9 cellular contexts compared by ENCODE assay signal in genomic region chr17:61416540-61417363, GRCh38. TPM values are rescaled to one million over a fixed set of nuclear protein-coding genes. Genes with fewer than 3 reads are reported as not detected.
DNase-seq lines count a peak whose midpoint lies in the region; ATAC-seq and TF ChIP-seq lines count a peak whose summit lies in the region.
"Had no signal": no experiment of that assay in that cellular context is flagged by ENCODE, and none has a peak within 500 bp of the region (broad histone marks: within the 10 kb centered on the region; RNA-seq: fewer than 3 reads in every experiment).

No MANE protein-coding gene starts in this region.

- peak overlapping the region; percentile 54 for H3K4me3 Mint-ChIP-seq in WTC11
- H3K4me3 Mint-ChIP-seq: T-helper 1 cell treated with Interleukin-12 subunit alpha and Interleukin-12 subunit beta and Interleukin-4 antibody, amounts not matched to agents 30 μg/mL and 1 μg/mL, for 36 hours had no signal

- POLR2A ChIA-PET in WTC11 (lab: Charles Lee): no interaction called here

- H3K27ac Mint-ChIP-seq in WTC11: no peak overlapping the region
- H3K27ac Mint-ChIP-seq: T-helper 1 cell treated with Interleukin-12 subunit alpha and Interleukin-12 subunit beta and Interleukin-4 antibody, amounts not matched to agents 30 μg/mL and 1 μg/mL, for 36 hours had no signal

- no peaks in the 10 kb centered on the region for H3K36me3 Mint-ChIP-seq in WTC11

- CTCF ChIA-PET in WTC11 (lab: Charles Lee): interaction anchor here (0.7 to 1.3 kb wide), 19 partner anchors 8 to 693 kb away, joined by 3 to 8 read pairs (median 4); no protein-coding TSS in a partner anchor

- H3K27me3 Mint-ChIP-seq in WTC11 (ENCODE audit: low read depth): peaks cover 71% of the 10 kb centered on the region

- ATAC-seq in WTC11: peak; percentile 81
- no peak for ATAC-seq in HG03378 (IDR thresholded peaks at IDR 0.05; ENCODE audit: unreplicated experiment)

- DNase-seq in COLO668 (lab: John Stamatoyannopoulos, UW; ENCODE audit: unreplicated experiment) (peak; percentile 29), HCEC 1CT (peak; percentile 84), NCI-H2196 treated with DMSO at 0.1 percent for 48 hours (lab: John Stamatoyannopoulos, UW; ENCODE audit: unreplicated experiment) (peak; percentile 41), WTC11 (ENCODE audit: low spot score) (peak; percentile 96), dedifferentiated amniotic fluid mesenchymal stem cell (ENCODE audit: extremely low spot score) (peak; percentile 80), left kidney (ENCODE audit: low read depth, low spot score) (peak; percentile 97)
- peak; percentile 64 for DNase-seq in stimulated activated CD4-positive, alpha-beta T cell treated with anti-CD3 and anti-CD28 coated beads, Interleukin-1b, Interleukin-23, amount 100 ng/mL, for 48 hours

- peaks cover 10% of the 10 kb centered on the region for H3K4me1 Mint-ChIP-seq in WTC11

- no peaks in the 10 kb centered on the region for H3K9me3 Mint-ChIP-seq in WTC11
- H3K9me3 Mint-ChIP-seq: T-helper 1 cell treated with Interleukin-12 subunit alpha and Interleukin-12 subunit beta and Interleukin-4 antibody, amounts not matched to agents 30 μg/mL and 1 μg/mL, for 36 hours had no signal

- TF ChIP-seq CTCF in WTC11 (IDR thresholded peaks at IDR 0.05): peak; percentile 94

TF ChIP-seq in WTC11, 78 proteins besides CTCF, POLR2A, EP300 and RAD21:
- no peak for TF ChIP-seq ZNF425 (CRISPR knock-in tag; conservative IDR thresholded peaks at IDR 0.05)
- no peak for TF ChIP-seq PRDM15 (CRISPR knock-in tag; IDR thresholded peaks at IDR 0.05)
- peak; percentile 53 for TF ChIP-seq MAX (CRISPR knock-in tag; IDR thresholded peaks at IDR 0.05)
- TF ChIP-seq HMGXB4 (CRISPR knock-in tag; IDR thresholded peaks at IDR 0.05): peak; percentile 37; the same call in 1 of the 2 replicates
- 0 out of 2 replicates have a peak, but pooled peaks have one; percentile 40 for TF ChIP-seq FOXK1 (CRISPR knock-in tag; IDR thresholded peaks at IDR 0.05)

RNA-seq across cellular contexts. Expression of gene TBX2, which starts 17.1 kb away (rescaled TPM):
- total RNA-seq in WTC11 (2021): 0.09 to 0.41 TPM (median 0.21 TPM) in 3 replicates

RNA-seq across cellular contexts. Expression of gene TBX4, which starts 35.5 kb away (rescaled TPM):
- total RNA-seq in WTC11 (2021): not detected in 3 replicates

Comparison
In these comparisons a context has a peak if more than half of its experiments do, and no peak if none do; other contexts are left out.
1. DNase-seq: peak in every context shown above with its lines; median percentile 97 in left kidney; 96 in WTC11; 84 in HCEC 1CT; 80 in dedifferentiated amniotic fluid mesenchymal stem cell; 64 in stimulated activated CD4-positive, alpha-beta T cell treated with anti-CD3 and anti-CD28 coated beads, Interleukin-1b, Interleukin-23, amount 100 ng/mL, for 48 hours; 41 in NCI-H2196 treated with DMSO at 0.1 percent for 48 hours; 29 in COLO668.